Comparison of ENCODE assay signal across 10 cellular contexts in genomic region chr2:27720004-27720551, GRCh38. TPM values are rescaled to one million over a fixed set of nuclear protein-coding genes. Genes with fewer than 3 reads are reported as not detected.
DNase-seq lines count a peak whose midpoint lies in the region; ATAC-seq and TF ChIP-seq lines count a peak whose summit lies in the region.
"Had no signal": no experiment of that assay in that cellular context is flagged by ENCODE, and none has a peak within 500 bp of the region (broad histone marks: within the 10 kb centered on the region; RNA-seq: fewer than 3 reads in every experiment).

No MANE protein-coding gene starts in this region.

- H3K4me1 Mint-ChIP-seq in activated CD4-positive, alpha-beta memory T cell treated with anti-CD3 and anti-CD28 coated beads for 36 hours (ENCODE audit: low read depth) = peaks cover 34% of the 10 kb centered on the region

- ATAC-seq in foreskin keratinocyte (peak; percentile 87), HG02840 (IDR thresholded peaks at IDR 0.05; ENCODE audit: low FRiP score, unreplicated experiment) (no peak), HG03039 (IDR thresholded peaks at IDR 0.05; ENCODE audit: unreplicated experiment) (no peak)

- peak overlapping the region; percentile 58 for H3K27ac ChIP-seq in foreskin keratinocyte
- H3K27ac ChIP-seq: pancreas had no signal

- DNase-seq in activated effector memory CD4-positive, alpha-beta T cell treated with anti-CD3 and anti-CD28 coated beads, Interleukin-2, amount 50 U/mL, for 16 hours = peak; percentile 80
- no peak for DNase-seq in activated effector memory CD4-positive, alpha-beta T cell treated with Interleukin-2 at 50 U/mL for 16 hours
- DNase-seq in activated CD4-positive, alpha-beta memory T cell treated with anti-CD3 and anti-CD28 coated beads for 36 hours = peak; percentile 86
- DNase-seq in foreskin keratinocyte = peak; percentile 94 to 98
- DNase-seq in stimulated activated CD8-positive, alpha-beta memory T cell treated with anti-CD3 and anti-CD28 coated beads, Interleukin-15, amount 100 ng/mL, for 48 hours (ENCODE audit: low read depth in 2 of 2) = peak; percentile 63 to 65
- DNase-seq in NCI-H1092 treated with DMSO at 0.1 percent for 48 hours (lab: John Stamatoyannopoulos, UW) = no peak
- DNase-seq: DND-41, pancreas had no signal

- H3K9me3 Mint-ChIP-seq in activated CD4-positive, alpha-beta memory T cell treated with anti-CD3 and anti-CD28 coated beads for 36 hours = no peaks in the 10 kb centered on the region

- CTCF ChIA-PET in activated CD4-positive, alpha-beta memory T cell treated with anti-CD3 and anti-CD28 coated beads for 36 hours (lab: Charles Lee) = interaction anchor here (0.8 to 1.5 kb wide), 3 partner anchors 15 to 34 kb away, joined by 3 to 6 read pairs (median 5); no protein-coding TSS in a partner anchor

- no peak for TF ChIP-seq CTCF in foreskin keratinocyte (conservative IDR thresholded peaks at IDR 0.05)

- no peaks in the 10 kb centered on the region for H3K27me3 ChIP-seq in foreskin keratinocyte
- H3K27me3 ChIP-seq: pancreas had no signal

- H3K4me1 ChIP-seq in foreskin keratinocyte = peaks cover 24% of the 10 kb centered on the region
- H3K4me1 ChIP-seq: pancreas had no signal

- intact Hi-C loops in activated CD4-positive, alpha-beta memory T cell treated with anti-CD3 and anti-CD28 coated beads for 36 hours (cut with micrococcal nuclease) = loop anchor here (2.0 to 5.0 kb wide), 2 partner anchors 171 to 727 kb away; partner anchors contain the start of genes BABAM2 and RBKS

- H3K27me3 Mint-ChIP-seq in activated CD4-positive, alpha-beta memory T cell treated with anti-CD3 and anti-CD28 coated beads for 36 hours = peaks cover 14% of the 10 kb centered on the region

- peak overlapping the region; percentile 35 for H3K27ac Mint-ChIP-seq in activated CD4-positive, alpha-beta memory T cell treated with anti-CD3 and anti-CD28 coated beads for 36 hours

- no peaks in the 10 kb centered on the region for H3K36me3 Mint-ChIP-seq in activated CD4-positive, alpha-beta memory T cell treated with anti-CD3 and anti-CD28 coated beads for 36 hours

- POLR2A ChIA-PET in activated CD4-positive, alpha-beta memory T cell treated with anti-CD3 and anti-CD28 coated beads for 36 hours (lab: Charles Lee) = interaction anchor here (0.8 kb wide), 1 partner anchor 673 kb away, joined by 3 read pairs; no protein-coding TSS in a partner anchor

- no peak overlapping the region for H3K4me3 Mint-ChIP-seq in activated CD4-positive, alpha-beta memory T cell treated with anti-CD3 and anti-CD28 coated beads for 36 hours

RNA-seq across cellular contexts. Expression of gene MRPL33, which starts 51.4 kb away (rescaled TPM):
- total RNA-seq in activated CD4-positive, alpha-beta memory T cell treated with anti-CD3 and anti-CD28 coated beads for 36 hours = 10 to 100 TPM; 83.3 to 84.2 TPM
- 90.5 and 111 TPM in 2 replicates for total RNA-seq in foreskin keratinocyte
- 169 and 190 TPM in 2 replicates for polyA plus RNA-seq in foreskin keratinocyte

RNA-seq across cellular contexts. Expression of gene SLC4A1AP, which starts 56.4 kb away (rescaled TPM):
- 10 to 100 TPM; 26.5 TPM for total RNA-seq in activated CD4-positive, alpha-beta memory T cell treated with anti-CD3 and anti-CD28 coated beads for 36 hours
- total RNA-seq in foreskin keratinocyte = 27.1 and 29.9 TPM in 2 replicates
- 15.2 and 17.8 TPM in 2 replicates for polyA plus RNA-seq in foreskin keratinocyte

RNA-seq across cellular contexts. Expression of gene SUPT7L, which starts 56.7 kb away (rescaled TPM):
- total RNA-seq in activated CD4-positive, alpha-beta memory T cell treated with anti-CD3 and anti-CD28 coated beads for 36 hours = 10 to 100 TPM; 30.1 to 30.3 TPM
- 24.6 and 25.8 TPM in 2 replicates for total RNA-seq in foreskin keratinocyte
- 18.5 and 19.7 TPM in 2 replicates for polyA plus RNA-seq in foreskin keratinocyte

Comparison
In these comparisons a context has a peak if more than half of its experiments do, and no peak if none do; other contexts are left out.
1. DNase-seq: peak in activated effector memory CD4-positive, alpha-beta T cell treated with anti-CD3 and anti-CD28 coated beads, Interleukin-2, amount 50 U/mL, for 16 hours (single experiment), activated CD4-positive, alpha-beta memory T cell treated with anti-CD3 and anti-CD28 coated beads for 36 hours (single experiment), foreskin keratinocyte (2 of 2) and stimulated activated CD8-positive, alpha-beta memory T cell treated with anti-CD3 and anti-CD28 coated beads, Interleukin-15, amount 100 ng/mL, for 48 hours (2 of 2); none in activated effector memory CD4-positive, alpha-beta T cell treated with Interleukin-2 at 50 U/mL for 16 hours (single experiment) and NCI-H1092 treated with DMSO at 0.1 percent for 48 hours (single experiment).